Comparison of ENCODE assay signal across 15 cellular contexts in the genomic region with DNA sequence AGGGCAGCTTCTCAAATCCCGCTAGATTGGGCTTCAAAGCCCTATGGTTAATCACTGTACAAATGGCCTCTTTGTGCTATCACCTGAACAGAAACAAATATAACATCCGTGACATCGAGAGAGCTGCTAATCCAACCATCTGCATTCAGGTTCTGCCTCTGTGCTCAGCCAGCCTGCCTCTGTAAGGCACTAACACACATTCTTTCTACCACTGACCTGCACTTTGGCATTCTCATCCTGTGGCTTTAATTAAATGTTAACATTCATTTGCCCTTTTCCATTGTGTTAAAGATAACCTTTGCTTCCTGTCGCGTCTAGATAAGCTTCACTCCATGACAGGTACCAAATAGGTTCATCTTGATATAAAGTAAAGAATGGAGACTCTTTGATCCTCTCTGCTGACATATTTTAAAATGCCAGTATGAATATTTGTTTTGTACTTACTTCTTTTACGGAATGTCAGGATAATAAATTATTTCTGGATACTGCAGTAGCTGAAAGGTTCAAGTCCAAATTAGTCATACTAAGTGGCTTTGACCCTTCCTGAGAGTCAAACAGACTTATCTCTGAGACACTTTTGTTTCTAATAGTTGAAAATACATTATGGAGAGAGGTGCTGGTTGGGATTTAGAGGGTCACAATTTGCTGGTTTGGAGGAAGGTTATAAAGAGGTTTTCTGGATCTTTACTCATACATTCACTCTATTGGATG.
"Had no signal": no experiment of that assay in that cellular context is flagged by ENCODE, and none has a peak within 500 bp of the region (broad histone marks: within the 10 kb centered on the region; RNA-seq: fewer than 3 reads in every experiment).

No MANE protein-coding gene starts in this region.

- H3K4me3 Mint-ChIP-seq: activated T-cell treated with anti-CD3 and anti-CD28 coated beads, Interleukin-2, amount 50 U/mL, for 72 hours; naive B cell; neural crest cell; stimulated activated naive CD8-positive, alpha-beta T cell treated with anti-CD3 and anti-CD28 coated beads, Interleukin-15, amount 100 ng/mL, for 72 hours; type B pancreatic cell had no signal

- H3K4me3 ChIP-seq: smooth muscle cell had no signal

- ATAC-seq: activated naive CD4-positive, alpha-beta T cell treated with anti-CD3 and anti-CD28 coated beads, Interleukin-2, amount 50 U/mL, for 72 hours; activated T-cell treated with anti-CD3 and anti-CD28 coated beads, Interleukin-2, amount 50 U/mL, for 72 hours; left ventricle myocardium superior; sciatic nerve; stimulated activated naive CD8-positive, alpha-beta T cell treated with anti-CD3 and anti-CD28 coated beads, Interleukin-15, amount 100 ng/mL, for 72 hours had no signal

- H3K27me3 Mint-ChIP-seq: naive B cell; stimulated activated naive CD8-positive, alpha-beta T cell treated with anti-CD3 and anti-CD28 coated beads, Interleukin-15, amount 100 ng/mL, for 72 hours had no signal

- H3K4me1 Mint-ChIP-seq: naive B cell; stimulated activated naive CD8-positive, alpha-beta T cell treated with anti-CD3 and anti-CD28 coated beads, Interleukin-15, amount 100 ng/mL, for 72 hours had no signal

- DNase-seq: activated CD4-positive, alpha-beta T cell treated with anti-CD3 and anti-CD28 coated beads for 1 hour; activated gamma-delta T cell; activated T-cell treated with anti-CD3 and anti-CD28 coated beads, Interleukin-2, amount 50 U/mL, for 72 hours; foreskin melanocyte; left ventricle myocardium superior; naive B cell; stimulated activated CD4-positive, alpha-beta T cell treated with anti-CD3 and anti-CD28 coated beads, Interleukin-4, amount 100 ng/mL, for 1 hour; stimulated activated naive CD8-positive, alpha-beta T cell treated with anti-CD3 and anti-CD28 coated beads, Interleukin-15, amount 100 ng/mL, for 72 hours; T-helper 2 cell had no signal

- H3K36me3 Mint-ChIP-seq: activated naive CD4-positive, alpha-beta T cell treated with anti-CD3 and anti-CD28 coated beads, Interleukin-2, amount 50 U/mL, for 72 hours; naive B cell; type B pancreatic cell had no signal

- H3K9me3 Mint-ChIP-seq: neural crest cell, type B pancreatic cell had no signal

- H3K27ac ChIP-seq: VCaP had no signal

- H3K27ac Mint-ChIP-seq: activated naive CD4-positive, alpha-beta T cell treated with anti-CD3 and anti-CD28 coated beads, Interleukin-2, amount 50 U/mL, for 72 hours; activated T-cell treated with anti-CD3 and anti-CD28 coated beads, Interleukin-2, amount 50 U/mL, for 72 hours; naive B cell; stimulated activated naive CD8-positive, alpha-beta T cell treated with anti-CD3 and anti-CD28 coated beads, Interleukin-15, amount 100 ng/mL, for 72 hours; type B pancreatic cell had no signal
